Comparison of ENCODE assay signal across 8 cellular contexts in genomic region chr10:49606981-49607535, GRCh38.
DNase-seq lines count a peak whose midpoint lies in the region; ATAC-seq and TF ChIP-seq lines count a peak whose summit lies in the region.

No MANE protein-coding gene starts in this region.

- TF ChIP-seq CTCF in GM06990 (IDR thresholded peaks at IDR 0.05; ENCODE audit: insufficient read depth, low read length, poor library complexity, severe bottlenecking) (no peak), WERI-Rb-1 (IDR thresholded peaks at IDR 0.05; ENCODE audit: low read depth, low read length) (no peak)

- H3K27me3 ChIP-seq in GM06990 (replicated peaks; ENCODE audit: control insufficient read depth, insufficient read depth, low read length) (no peaks in the 10 kb centered on the region; the same call in 1 of the 2 replicates), WERI-Rb-1 (ENCODE audit: insufficient read depth, low read depth, severe bottlenecking) (no peaks in the 10 kb centered on the region)

- H3K36me3 ChIP-seq in GM06990 (ENCODE audit: control insufficient read depth, insufficient read depth, low read length) (no peaks in the 10 kb centered on the region), WERI-Rb-1 (no peaks in the 10 kb centered on the region)

- DNase-seq in GM06990 (ENCODE audit: extremely low read depth, insufficient read length) (peak; percentile 69), RPMI8226 (peak; percentile 73), hepatic stellate cell (ENCODE audit: low spot score) (peak; percentile 86), cerebellar nuclear complex (lab: John Stamatoyannopoulos, UW) (no peak), WERI-Rb-1 (no peak)
- peak; percentile 88 for DNase-seq in activated naive CD4-positive, alpha-beta T cell treated with anti-CD3 and anti-CD28 coated beads, Interleukin-2, amount 10 ng/mL, durations not matched to agents 7 days and 5 days
- peak; percentile 18 to 54 for DNase-seq in stimulated activated CD4-positive, alpha-beta T cell treated with anti-CD3 and anti-CD28 coated beads, Interleukin-12 subunit alpha, Interleukin-12 subunit beta, amount 100 ng/mL, for 24 hours (ENCODE audit: low read depth in 2 of 2)

- no peak overlapping the region for H3K27ac ChIP-seq in WERI-Rb-1

- peaks cover 5% of the 10 kb centered on the region for H3K36me3 Mint-ChIP-seq in activated naive CD4-positive, alpha-beta T cell treated with anti-CD3 and anti-CD28 coated beads, Interleukin-2, amount 10 ng/mL, durations not matched to agents 7 days and 5 days

- H3K4me3 Mint-ChIP-seq in activated naive CD4-positive, alpha-beta T cell treated with anti-CD3 and anti-CD28 coated beads, Interleukin-2, amount 10 ng/mL, durations not matched to agents 7 days and 5 days = no peak overlapping the region

- peaks cover 4% of the 10 kb centered on the region for H3K4me1 Mint-ChIP-seq in activated naive CD4-positive, alpha-beta T cell treated with anti-CD3 and anti-CD28 coated beads, Interleukin-2, amount 10 ng/mL, durations not matched to agents 7 days and 5 days

- ATAC-seq in HG02798 (IDR thresholded peaks at IDR 0.05; ENCODE audit: poor library complexity, unreplicated experiment) = peak; percentile 75

- CTCF ChIA-PET in activated naive CD4-positive, alpha-beta T cell treated with anti-CD3 and anti-CD28 coated beads, Interleukin-2, amount 10 ng/mL, durations not matched to agents 7 days and 5 days (lab: Charles Lee) = interaction anchor here (0.8 to 1.7 kb wide), 4 partner anchors 12 to 200 kb away, joined by 3 to 6 read pairs (median 4); no protein-coding TSS in a partner anchor

- H3K9me3 Mint-ChIP-seq in activated naive CD4-positive, alpha-beta T cell treated with anti-CD3 and anti-CD28 coated beads, Interleukin-2, amount 10 ng/mL, durations not matched to agents 7 days and 5 days = peaks cover 6% of the 10 kb centered on the region

- peaks cover 61% of the 10 kb centered on the region for H3K27me3 Mint-ChIP-seq in activated naive CD4-positive, alpha-beta T cell treated with anti-CD3 and anti-CD28 coated beads, Interleukin-2, amount 10 ng/mL, durations not matched to agents 7 days and 5 days

- no peak overlapping the region for H3K27ac Mint-ChIP-seq in activated naive CD4-positive, alpha-beta T cell treated with anti-CD3 and anti-CD28 coated beads, Interleukin-2, amount 10 ng/mL, durations not matched to agents 7 days and 5 days

- H3K4me3 ChIP-seq in GM06990 (replicated peaks; ENCODE audit: low read depth, low read length) (no peak overlapping the region), WERI-Rb-1 (ENCODE audit: low read depth, low read length) (no peak overlapping the region)

- H3K9me3 ChIP-seq in WERI-Rb-1 (ENCODE audit: severe bottlenecking) = no peaks in the 10 kb centered on the region

Comparison
In these comparisons a context has a peak if more than half of its experiments do, and no peak if none do; other contexts are left out.
1. DNase-seq: peak in GM06990 (single experiment), RPMI8226 (single experiment), activated naive CD4-positive, alpha-beta T cell treated with anti-CD3 and anti-CD28 coated beads, Interleukin-2, amount 10 ng/mL, durations not matched to agents 7 days and 5 days (single experiment), hepatic stellate cell (single experiment) and stimulated activated CD4-positive, alpha-beta T cell treated with anti-CD3 and anti-CD28 coated beads, Interleukin-12 subunit alpha, Interleukin-12 subunit beta, amount 100 ng/mL, for 24 hours (2 of 2); none in cerebellar nuclear complex (0 of 2) and WERI-Rb-1 (single experiment).